9 cellular contexts compared by ENCODE assay signal in the genomic region with DNA sequence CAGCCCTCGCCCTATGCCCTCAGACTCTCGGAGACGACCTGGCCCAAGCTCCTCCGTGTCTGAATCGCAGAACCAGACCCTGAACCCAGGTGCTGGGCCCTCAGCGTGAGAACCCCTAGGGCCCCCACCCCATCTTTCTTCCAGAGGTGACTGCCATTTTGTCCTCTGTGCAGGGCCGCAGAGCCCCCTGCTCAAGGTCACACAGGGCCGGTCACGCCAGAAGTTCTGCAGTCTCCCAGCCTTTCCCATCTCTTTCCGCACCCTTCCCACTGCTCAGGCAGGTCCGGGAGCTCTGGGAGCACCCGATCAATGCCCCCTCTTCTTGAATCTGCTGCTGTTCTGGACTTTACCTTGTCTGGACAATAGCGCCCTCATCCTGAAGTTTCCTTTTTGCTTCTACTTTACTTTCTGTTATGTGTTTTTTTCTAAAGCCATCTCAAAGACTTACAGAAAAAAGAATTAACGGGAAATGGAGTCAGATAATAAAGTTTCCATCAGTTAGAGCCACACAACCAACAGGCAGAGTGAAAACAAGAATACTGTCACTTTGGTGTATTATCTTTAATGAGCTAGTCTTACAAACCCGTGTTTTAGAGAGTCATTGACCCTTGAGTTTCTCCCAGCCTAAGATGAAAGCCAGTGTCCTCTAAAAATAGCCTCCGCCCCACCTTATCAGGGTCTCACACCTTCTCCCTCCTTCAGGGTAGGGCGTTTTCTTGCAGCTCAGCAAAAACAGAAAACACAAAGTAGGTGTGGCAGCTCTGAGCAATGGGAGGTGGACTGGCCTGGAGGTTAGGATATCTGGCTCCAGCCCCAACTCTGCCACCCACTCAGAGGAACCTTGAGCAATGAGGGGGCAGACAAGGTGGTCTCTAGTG. TPM values are rescaled to one million over a fixed set of nuclear protein-coding genes. Genes with fewer than 3 reads are reported as not detected.
DNase-seq lines count a peak whose midpoint lies in the region; ATAC-seq, FAIRE-seq and TF ChIP-seq lines count a peak whose summit lies in the region.
"Had no signal": no experiment of that assay in that cellular context is flagged by ENCODE, and none has a peak within 500 bp of the region (broad histone marks: within the 10 kb centered on the region; RNA-seq: fewer than 3 reads in every experiment).

No MANE protein-coding gene starts in this region.

- H3K4me3 ChIP-seq in right cardiac atrium (ENCODE audit: low read length) (peak overlapping the region; percentile 91), gastrocnemius medialis (peak overlapping the region; percentile 78 to 93 (median 84)), kidney (ENCODE audit: low read length in 2 of 2) (peak overlapping the region in 1 of 2 donors; percentile 64)

- H3K27me3 ChIP-seq in right cardiac atrium (ENCODE audit: control insufficient read depth, insufficient read depth): no peaks in the 10 kb centered on the region
- no peaks in the 10 kb centered on the region for H3K27me3 ChIP-seq in gastrocnemius medialis

- H3K9me3 ChIP-seq in right cardiac atrium (ENCODE audit: control insufficient read depth, low read length) (no peaks in the 10 kb centered on the region), gastrocnemius medialis (no peaks in the 10 kb centered on the region), kidney (ENCODE audit: control insufficient read depth in 1 of 2, low read length in 2 of 2) (no peaks in the 10 kb centered on the region)

- H3K36me3 ChIP-seq in gastrocnemius medialis (no peaks in the 10 kb centered on the region), kidney (ENCODE audit: control insufficient read depth in 1 of 2, insufficient read depth in 2 of 2, low read length in 2 of 2) (no peaks in the 10 kb centered on the region)

- peaks cover 29% of the 10 kb centered on the region for H3K27me3 Mint-ChIP-seq in activated B cell treated with CpG ODN at 0.5 μM for 24 hours

- intact Hi-C loops in activated B cell treated with CpG ODN at 0.5 μM for 24 hours (cut with micrococcal nuclease): no loop called here
- intact Hi-C loops in right cardiac atrium (cut with DNase I): loop anchor here in 3 of 4 donors (2.0 to 10.0 kb wide), 2 partner anchors 54 to 92 kb away; no protein-coding TSS in a partner anchor
- intact Hi-C loops in gastrocnemius medialis (cut with DNase I; ENCODE audit: low total_unique reads): loop anchor here (5.0 kb wide), 2 partner anchors 34 to 54 kb away; no protein-coding TSS in a partner anchor
- intact Hi-C loops in kidney (cut with DNase I): no loop called here

- CTCF ChIA-PET in activated B cell treated with CpG ODN at 0.5 μM for 24 hours (lab: Charles Lee): interaction anchor here (1.9 kb wide), 1 partner anchor 8 kb away, joined by 6 read pairs; no protein-coding TSS in a partner anchor

- H3K4me1 ChIP-seq in right cardiac atrium (ENCODE audit: control insufficient read depth, insufficient read depth, low read length) (peaks cover 16% of the 10 kb centered on the region), gastrocnemius medialis (peaks cover 49 to 58% of the 10 kb centered on the region in 2 donors), kidney (ENCODE audit: control insufficient read depth in 1 of 2, insufficient read depth in 1 of 2, low read depth in 1 of 2, low read length in 2 of 2) (peaks cover 3 to 4% of the 10 kb centered on the region in 2 donors)

- H3K9ac ChIP-seq in kidney (ENCODE audit: low read length in 2 of 2): no peak overlapping the region

- 47% methylated on average over 17 of the region's 17 CpGs for WGBS in right cardiac atrium

- in situ Hi-C loops in gastrocnemius medialis (cut with MboI; ENCODE audit: low sequenced_read_pairs in 4 of 4): loop anchor here in 1 of 4 donors (10.0 kb wide), 1 partner anchor 92 kb away; no protein-coding TSS in a partner anchor

- peaks cover 21% of the 10 kb centered on the region for H3K4me1 Mint-ChIP-seq in activated B cell treated with CpG ODN at 0.5 μM for 24 hours

- H3K27ac ChIP-seq in right cardiac atrium (ENCODE audit: low read length) (peak overlapping the region; percentile 87), gastrocnemius medialis (peak overlapping the region; percentile 97 to 98 (median 98)), kidney (ENCODE audit: low read depth in 2 of 2, low read length in 2 of 2) (no peak overlapping the region)
- H3K27ac ChIP-seq: RWPE1 had no signal

- POLR2A ChIA-PET in activated B cell treated with CpG ODN at 0.5 μM for 24 hours (lab: Charles Lee): interaction anchor here (0.5 to 1.8 kb wide), 3 partner anchors 8 to 128 kb away, joined by 3 to 7 read pairs (median 4); no protein-coding TSS in a partner anchor

- ATAC-seq in activated B cell treated with CpG ODN at 0.5 μM for 24 hours (ENCODE audit: low read depth): no peak
- ATAC-seq in right cardiac atrium: peak in 1 of 2 donors; percentile 46
- no peak for ATAC-seq in gastrocnemius medialis
- no peak for ATAC-seq in HG02884 (IDR thresholded peaks at IDR 0.05; ENCODE audit: unreplicated experiment)

- no peaks in the 10 kb centered on the region for H3K36me3 Mint-ChIP-seq in activated B cell treated with CpG ODN at 0.5 μM for 24 hours (ENCODE audit: low read depth)

- no peak for FAIRE-seq in kidney (lab: Jason Lieb, UNC)

- TF ChIP-seq CTCF in GM20000 (IDR thresholded peaks at IDR 0.05; ENCODE audit: extremely low read depth, missing control alignments) (no peak), activated B cell treated with CpG ODN at 0.5 μM for 24 hours (IDR thresholded peaks at IDR 0.05) (no peak), gastrocnemius medialis (IDR thresholded peaks at IDR 0.05 in 4 of 5, conservative IDR thresholded peaks at IDR 0.05 in 1 of 5) (no peak), kidney (IDR thresholded peaks at IDR 0.05; ENCODE audit: borderline replicate concordance, extremely low read depth, insufficient read depth) (no peak)

- peak overlapping the region; percentile 77 for H3K4me3 Mint-ChIP-seq in activated B cell treated with CpG ODN at 0.5 μM for 24 hours

- DNase-seq in GM20000 (ENCODE audit: low spot score) (peak; percentile 39), activated B cell treated with CpG ODN at 0.5 μM for 24 hours (no peak), right cardiac atrium (peak in 1 of 3 donors; percentile 20), gastrocnemius medialis (no peak), NCI-H2196 (lab: John Stamatoyannopoulos, UW; ENCODE audit: unreplicated experiment) (no peak), globus pallidus (ENCODE audit: low spot score) (no peak), kidney (no peak)

- TF ChIP-seq POLR2A in gastrocnemius medialis (IDR thresholded peaks at IDR 0.05): no peak

- H3K9me3 Mint-ChIP-seq in activated B cell treated with CpG ODN at 0.5 μM for 24 hours: no peaks in the 10 kb centered on the region

- H3K27ac Mint-ChIP-seq in activated B cell treated with CpG ODN at 0.5 μM for 24 hours: no peak overlapping the region

RNA-seq across cellular contexts. Expression of gene TMOD1, which starts 1.8 kb away (rescaled TPM):
- total RNA-seq in activated B cell treated with CpG ODN at 0.5 μM for 24 hours: 1.2 and 1.9 TPM in 2 replicates
- total RNA-seq in right cardiac atrium: 100 to 1,000 TPM; 177 to 220 (median 208) TPM
- polyA plus RNA-seq in right cardiac atrium: 184 TPM
- 100 to 1,000 TPM in 3 of 4 donors, 10 to 100 TPM in 1; 82.3 to 202 (median 175) TPM for total RNA-seq in gastrocnemius medialis
- total RNA-seq in kidney: 14.9 TPM
- 8.1 TPM for polyA plus RNA-seq in kidney (ENCODE audit: insufficient read depth, low read depth, low replicate concordance)

Comparison
In these comparisons a context has a peak if more than half of its experiments do, and no peak if none do; other contexts are left out.
1. H3K27ac ChIP-seq: peak in right cardiac atrium (single experiment) and gastrocnemius medialis (4 of 4); none in kidney (0 of 2).
2. intact Hi-C loops: an anchor here in right cardiac atrium (2.0 to 10.0 kb wide) and gastrocnemius medialis (5.0 kb wide); none called in activated B cell treated with CpG ODN at 0.5 μM for 24 hours and kidney.